ENCODE assay signal across 14 cellular contexts in the genomic region with DNA sequence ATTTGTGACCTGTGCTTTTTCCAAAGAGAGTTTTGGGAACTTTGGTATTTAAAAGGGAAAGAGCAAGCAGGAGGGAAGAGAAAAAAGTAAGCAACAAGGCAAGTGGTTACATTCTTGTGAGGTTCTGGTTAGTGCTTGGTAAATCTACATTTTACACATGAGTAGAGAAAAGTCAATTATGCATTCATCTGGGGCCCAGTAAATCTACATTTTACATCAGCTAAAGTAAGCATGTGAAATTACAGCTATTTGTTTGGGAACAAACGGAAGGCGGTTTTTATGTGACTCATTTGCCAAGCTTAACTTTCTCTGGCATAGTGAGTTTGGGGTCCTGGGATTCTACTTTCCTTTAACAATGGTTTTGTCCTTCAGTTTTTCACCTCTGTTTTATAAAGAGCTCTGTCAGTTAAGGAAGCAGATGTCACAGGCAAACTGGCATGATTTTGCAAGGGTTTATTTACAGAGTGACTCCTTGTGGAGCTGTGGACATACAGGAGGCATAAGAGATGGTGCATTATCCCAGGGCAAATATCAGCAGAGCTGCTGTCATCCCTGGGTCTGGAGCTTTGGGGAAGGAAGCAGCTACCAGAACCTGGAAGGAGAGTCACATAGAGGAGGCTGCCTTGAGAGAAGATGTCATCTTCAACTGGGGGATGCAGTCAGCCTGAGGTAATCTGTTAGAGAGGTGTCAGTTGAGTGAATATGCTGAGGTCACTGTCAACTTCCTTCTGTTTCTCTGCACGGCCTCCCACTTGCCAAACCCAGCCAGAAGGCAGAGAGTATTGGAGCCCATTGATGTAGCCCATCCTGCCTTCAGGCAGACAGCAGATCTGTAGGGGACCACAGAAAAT.
A peak's percentile ranks its signal among the peaks of the same experiment; 100 is the strongest.
DNase-seq lines count a peak whose midpoint lies in the region; ATAC-seq and TF ChIP-seq lines count a peak whose summit lies in the region.
"Had no signal": no experiment of that assay in that cellular context is flagged by ENCODE, and none has a peak within 500 bp of the region (broad histone marks: within the 10 kb centered on the region; RNA-seq: fewer than 3 reads in every experiment).

No MANE protein-coding gene starts in this region.

- intact Hi-C loops in dendritic cell treated with granulocyte-macrophage colony-stimulating factor and Interleukin-4, amounts not matched to agents 40 ng/mL and 50 ng/mL, for 4 days (cut with micrococcal nuclease), result no loop called here
- intact Hi-C loops in spleen (cut with DNase I; ENCODE audit: low total_unique reads), result no loop called here

- 53 to 76% (median 65%) methylated on average over 3 of the region's 3 CpGs for WGBS in spleen, 5 donors

- no peak for ATAC-seq in GM18498 (IDR thresholded peaks at IDR 0.05; ENCODE audit: unreplicated experiment)
- ATAC-seq in HG02938 (IDR thresholded peaks at IDR 0.05; ENCODE audit: unreplicated experiment), result no peak
- ATAC-seq: activated CD4-positive, CD25-positive, alpha-beta regulatory T cell treated with anti-CD3 and anti-CD28 coated beads, Interleukin-2, amount 50 U/mL, for 24 hours; HCT116 had no signal

- DNase-seq in NCI-H345 (lab: John Stamatoyannopoulos, UW), result peak; percentile 2
- DNase-seq in NCI-H345 treated with DMSO at 0.1 percent for 48 hours (lab: John Stamatoyannopoulos, UW; ENCODE audit: unreplicated experiment), result no peak
- peak; percentile 14 for DNase-seq in OCI-M1 (lab: John Stamatoyannopoulos, UW)
- no peak for DNase-seq in spleen
- no peak for DNase-seq in T-helper 9 cell
- DNase-seq: DMS79 treated with DMSO at 0.1 percent for 48 hours, NCI-H446 treated with DMSO at 0.1 percent for 48 hours had no signal

- H3K4me1 ChIP-seq in spleen, result peaks cover 0 to 47% (median 17%) of the 10 kb centered on the region in 6 donors

- no peaks in the 10 kb centered on the region for H3K36me3 ChIP-seq in spleen

- H3K27me3 Mint-ChIP-seq in dendritic cell treated with granulocyte-macrophage colony-stimulating factor and Interleukin-4, amounts not matched to agents 40 ng/mL and 50 ng/mL, for 4 days, result no peaks in the 10 kb centered on the region

- peak overlapping the region; percentile 44 for H3K27ac Mint-ChIP-seq in dendritic cell treated with granulocyte-macrophage colony-stimulating factor and Interleukin-4, amounts not matched to agents 40 ng/mL and 50 ng/mL, for 4 days

- TF ChIP-seq POLR2A in spleen (IDR thresholded peaks at IDR 0.05), result no peak

- H3K4me3 Mint-ChIP-seq in dendritic cell treated with granulocyte-macrophage colony-stimulating factor and Interleukin-4, amounts not matched to agents 40 ng/mL and 50 ng/mL, for 4 days, result no peak overlapping the region

- H3K27me3 ChIP-seq in spleen (replicated peaks in 1 of 7), result no peaks in the 10 kb centered on the region

- peaks cover 0 to 3% (median 0%) of the 10 kb centered on the region in 8 donors for H3K9me3 ChIP-seq in spleen

- H3K36me3 Mint-ChIP-seq in dendritic cell treated with granulocyte-macrophage colony-stimulating factor and Interleukin-4, amounts not matched to agents 40 ng/mL and 50 ng/mL, for 4 days (ENCODE audit: low read depth), result peaks cover 9% of the 10 kb centered on the region

- peaks cover 14% of the 10 kb centered on the region for H3K9me3 Mint-ChIP-seq in dendritic cell treated with granulocyte-macrophage colony-stimulating factor and Interleukin-4, amounts not matched to agents 40 ng/mL and 50 ng/mL, for 4 days

- H3K27ac ChIP-seq in spleen, result peak overlapping the region in 6 of 8 donors; percentile 24 to 76 (median 68)
- H3K27ac ChIP-seq: KMS-11 had no signal

- peaks cover 50% of the 10 kb centered on the region for H3K4me1 Mint-ChIP-seq in dendritic cell treated with granulocyte-macrophage colony-stimulating factor and Interleukin-4, amounts not matched to agents 40 ng/mL and 50 ng/mL, for 4 days (ENCODE audit: low read depth)

- H3K4me3 ChIP-seq in spleen, result peak overlapping the region in 1 of 8 donors; percentile 13
- H3K4me3 ChIP-seq: skin epidermis had no signal

- TF ChIP-seq CTCF in spleen (IDR thresholded peaks at IDR 0.05 in 8 of 11, conservative IDR thresholded peaks at IDR 0.05 in 3 of 11), result no peak

Comparison
In these comparisons a context has a peak if more than half of its experiments do, and no peak if none do; other contexts are left out.
1. DNase-seq: peak in NCI-H345 (single experiment) and OCI-M1 (single experiment); none in NCI-H345 treated with DMSO at 0.1 percent for 48 hours (single experiment), spleen (single experiment) and T-helper 9 cell (single experiment).